In genomic region chr20:59997886-59998285, GRCh38 we compare ENCODE assay signal across 27 cellular contexts. TPM values are rescaled to one million over a fixed set of nuclear protein-coding genes. Genes with fewer than 3 reads are reported as not detected.
"Had no signal": no experiment of that assay in that cellular context is flagged by ENCODE, and none has a peak within 500 bp of the region (broad histone marks: within the 10 kb centered on the region; RNA-seq: fewer than 3 reads in every experiment).

No MANE protein-coding gene starts in this region.

- H3K27me3 ChIP-seq: dorsolateral prefrontal cortex, esophagus squamous epithelium, gastrocnemius medialis, heart left ventricle, hepatocyte, left lung had no signal

- H3K9me3 ChIP-seq: esophagus squamous epithelium, gastrocnemius medialis, heart left ventricle, left lung, lower lobe of right lung, mucosa of descending colon had no signal

- H3K36me3 ChIP-seq: esophagus squamous epithelium, gastrocnemius medialis, heart left ventricle, left lung had no signal

- H3K27ac ChIP-seq: coronary artery, dorsolateral prefrontal cortex, esophagus squamous epithelium, gastrocnemius medialis, heart left ventricle, hepatocyte, left lung, lower lobe of right lung had no signal

- DNase-seq: dermis blood vessel endothelial cell; dorsolateral prefrontal cortex; effector CD4-positive, alpha-beta T cell; effector memory CD4-positive, alpha-beta T cell; esophagus squamous epithelium; foreskin fibroblast; foreskin melanocyte; gastrocnemius medialis; glutamatergic neuron; heart left ventricle; hypothalamus; immature natural killer cell; islet precursor cell; kidney; kidney glomerular epithelial cell; left colon; left lung; left ventricle myocardium superior; lower lobe of right lung; mesenchymal stem cell; mucosa of descending colon; naive B cell had no signal

- ATAC-seq: gastrocnemius medialis, heart left ventricle, left colon, left lung, left ventricle myocardium superior, lower lobe of right lung, mucosa of descending colon had no signal

- H3K4me3 ChIP-seq: coronary artery, dorsolateral prefrontal cortex, esophagus squamous epithelium, gastrocnemius medialis, heart left ventricle, hepatocyte, left lung, lower lobe of right lung, mucosa of descending colon had no signal

RNA-seq across cellular contexts. Expression of gene CDH26, which starts 39.7 kb away (rescaled TPM):
- total RNA-seq: endothelial cell of umbilical vein, epithelial cell of proximal tubule, glomerular endothelial cell had no signal
